ENCODE assay signal across 8 cellular contexts in genomic region chr6:125918230-125918629, GRCh38. TPM values are rescaled to one million over a fixed set of nuclear protein-coding genes. Genes with fewer than 3 reads are reported as not detected.
DNase-seq lines count a peak whose midpoint lies in the region; ATAC-seq and TF ChIP-seq lines count a peak whose summit lies in the region.

No MANE protein-coding gene starts in this region.

- no peaks in the 10 kb centered on the region for H3K27me3 Mint-ChIP-seq in Calu3 (ENCODE audit: unreplicated experiment)

- DNase-seq in Calu3 (no peak), SK-N-MC (ENCODE audit: low read depth, low spot score) (no peak), Right ventricle myocardium superior (no peak), NAMALWA (ENCODE audit: low spot score) (no peak), head of caudate nucleus (no peak), MG63 (no peak), 8988T (no peak)

- TF ChIP-seq CTCF in Calu3 (IDR thresholded peaks at IDR 0.05; ENCODE audit: unreplicated experiment), result no peak

- no peaks in the 10 kb centered on the region for H3K4me1 ChIP-seq in rectal smooth muscle tissue (ENCODE audit: control insufficient read depth, insufficient read depth, low read length)

- H3K4me1 Mint-ChIP-seq in Calu3 (ENCODE audit: low read depth, unreplicated experiment), result peaks cover 39% of the 10 kb centered on the region

- intact Hi-C loops in Calu3 (cut with micrococcal nuclease; ENCODE audit: unreplicated experiment) (no loop called here), Right ventricle myocardium superior (cut with DNase I) (no loop called here), head of caudate nucleus (cut with DNase I) (no loop called here)

- H3K27ac Mint-ChIP-seq in Calu3 (ENCODE audit: unreplicated experiment), result peak overlapping the region; percentile 95

- no peak overlapping the region; the same call in 1 of the 2 replicates for H3K4me3 ChIP-seq in SK-N-MC
- H3K4me3 ChIP-seq in rectal smooth muscle tissue (ENCODE audit: low read length), result no peak overlapping the region
- no peak overlapping the region for H3K4me3 ChIP-seq in MG63

- TSS peak; percentile 68 for BruUV-seq in Calu3 (replicated peaks; lab: Mats Ljungman, UMichigan)

- H3K9me3 ChIP-seq in SK-N-MC (ENCODE audit: low read depth, low read length) (no peaks in the 10 kb centered on the region), MG63 (no peaks in the 10 kb centered on the region)

- H3K36me3 ChIP-seq in SK-N-MC (ENCODE audit: insufficient read depth, low read length), result peaks cover 9% of the 10 kb centered on the region
- peaks cover 4% of the 10 kb centered on the region for H3K36me3 ChIP-seq in rectal smooth muscle tissue (ENCODE audit: control insufficient read depth, insufficient read depth, low read length)
- peaks cover 5% of the 10 kb centered on the region for H3K36me3 ChIP-seq in MG63

- CTCF ChIA-PET in Calu3 (lab: Charles Lee), result interaction anchor here (0.6 to 1.0 kb wide), 3 partner anchors 18 to 789 kb away, joined by 3 to 6 read pairs (median 5); no protein-coding TSS in a partner anchor

- H3K27ac ChIP-seq in SK-N-MC, result 0 out of 2 replicates have a peak overlapping the region, but pooled peaks have one; percentile 6
- peak overlapping the region; percentile 8 for H3K27ac ChIP-seq in rectal smooth muscle tissue (ENCODE audit: low read depth, low read length)

- peak; percentile 20 for ATAC-seq in Right ventricle myocardium superior (ENCODE audit: poor library complexity)

- H3K27me3 ChIP-seq in rectal smooth muscle tissue (ENCODE audit: control insufficient read depth, insufficient read depth, low read length), result no peaks in the 10 kb centered on the region
- no peaks in the 10 kb centered on the region for H3K27me3 ChIP-seq in MG63

- H3K9ac ChIP-seq in SK-N-MC (ENCODE audit: insufficient read length), result no peak overlapping the region
- no peak overlapping the region for H3K9ac ChIP-seq in rectal smooth muscle tissue (ENCODE audit: low read length)

- H3K4me3 Mint-ChIP-seq in Calu3 (ENCODE audit: low read depth, unreplicated experiment), result peak overlapping the region; percentile 86

- peaks cover 57% of the 10 kb centered on the region for H3K36me3 Mint-ChIP-seq in Calu3 (ENCODE audit: insufficient read depth, unreplicated experiment)

- no peaks in the 10 kb centered on the region for H3K9me3 Mint-ChIP-seq in Calu3 (ENCODE audit: low read depth, unreplicated experiment)

RNA-seq across cellular contexts. Expression of gene HINT3, which starts 38.3 kb away (rescaled TPM):
- total RNA-seq in Calu3 (2022), result 13.9 and 15.1 TPM in 2 replicates
- 33.5 TPM for total RNA-seq in Right ventricle myocardium superior
- 7.4 and 8.6 TPM in 2 replicates for total RNA-seq in MG63 (2014; rRNA removed; shearing (Covaris generic); ENCODE audit: low replicate concordance)
